In genomic region chr13:34941835-34942731, GRCh38 we compare ENCODE assay signal across 8 cellular contexts. TPM values are rescaled to one million over a fixed set of nuclear protein-coding genes. Genes with fewer than 3 reads are reported as not detected.
DNase-seq lines count a peak whose midpoint lies in the region; ATAC-seq and TF ChIP-seq lines count a peak whose summit lies in the region.

A gene with protein sequence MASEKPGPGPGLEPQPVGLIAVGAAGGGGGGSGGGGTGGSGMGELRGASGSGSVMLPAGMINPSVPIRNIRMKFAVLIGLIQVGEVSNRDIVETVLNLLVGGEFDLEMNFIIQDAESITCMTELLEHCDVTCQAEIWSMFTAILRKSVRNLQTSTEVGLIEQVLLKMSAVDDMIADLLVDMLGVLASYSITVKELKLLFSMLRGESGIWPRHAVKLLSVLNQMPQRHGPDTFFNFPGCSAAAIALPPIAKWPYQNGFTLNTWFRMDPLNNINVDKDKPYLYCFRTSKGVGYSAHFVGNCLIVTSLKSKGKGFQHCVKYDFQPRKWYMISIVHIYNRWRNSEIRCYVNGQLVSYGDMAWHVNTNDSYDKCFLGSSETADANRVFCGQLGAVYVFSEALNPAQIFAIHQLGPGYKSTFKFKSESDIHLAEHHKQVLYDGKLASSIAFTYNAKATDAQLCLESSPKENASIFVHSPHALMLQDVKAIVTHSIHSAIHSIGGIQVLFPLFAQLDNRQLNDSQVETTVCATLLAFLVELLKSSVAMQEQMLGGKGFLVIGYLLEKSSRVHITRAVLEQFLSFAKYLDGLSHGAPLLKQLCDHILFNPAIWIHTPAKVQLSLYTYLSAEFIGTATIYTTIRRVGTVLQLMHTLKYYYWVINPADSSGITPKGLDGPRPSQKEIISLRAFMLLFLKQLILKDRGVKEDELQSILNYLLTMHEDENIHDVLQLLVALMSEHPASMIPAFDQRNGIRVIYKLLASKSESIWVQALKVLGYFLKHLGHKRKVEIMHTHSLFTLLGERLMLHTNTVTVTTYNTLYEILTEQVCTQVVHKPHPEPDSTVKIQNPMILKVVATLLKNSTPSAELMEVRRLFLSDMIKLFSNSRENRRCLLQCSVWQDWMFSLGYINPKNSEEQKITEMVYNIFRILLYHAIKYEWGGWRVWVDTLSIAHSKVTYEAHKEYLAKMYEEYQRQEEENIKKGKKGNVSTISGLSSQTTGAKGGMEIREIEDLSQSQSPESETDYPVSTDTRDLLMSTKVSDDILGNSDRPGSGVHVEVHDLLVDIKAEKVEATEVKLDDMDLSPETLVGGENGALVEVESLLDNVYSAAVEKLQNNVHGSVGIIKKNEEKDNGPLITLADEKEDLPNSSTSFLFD (N-terminal part only) (plus strand): TSS chr13:34942270. CDS start chr13:34942821, 551 bp downstream.

- H3K4me1 Mint-ChIP-seq in GM23338 = peaks cover 49% of the 10 kb centered on the region
- H3K4me1 Mint-ChIP-seq in activated naive CD4-positive, alpha-beta T cell treated with anti-CD3 and anti-CD28 coated beads, Interleukin-2, amount 50 U/mL, for 24 hours = peaks cover 16% of the 10 kb centered on the region

- no peaks in the 10 kb centered on the region for H3K9me2 ChIP-seq in DOHH2 (replicated peaks; ENCODE audit: control insufficient read depth, low read length)
- H3K9me2 ChIP-seq in GM23338 (ENCODE audit: insufficient read depth) = no peaks in the 10 kb centered on the region

- ATAC-seq in GM23338 (peak; percentile 70), omental fat pad (ENCODE audit: low FRiP score) (peak; percentile 93)

- peaks cover 38% of the 10 kb centered on the region for H3K79me2 ChIP-seq in DOHH2 (ENCODE audit: control insufficient read depth, low read length)
- H3K79me2 ChIP-seq in GM23338 (replicated peaks; ENCODE audit: insufficient read depth) = peaks cover 37% of the 10 kb centered on the region

- H4K20me1 ChIP-seq in DOHH2 (ENCODE audit: control insufficient read depth, insufficient read depth, low read depth, low read length) = 0 out of 2 replicates have a peak, but pooled peaks cover 4% of the 10 kb centered on the region
- H4K20me1 ChIP-seq in GM23338 (replicated peaks; ENCODE audit: insufficient read depth) = peaks cover 7% of the 10 kb centered on the region

- H3K27ac ChIP-seq in DOHH2 (ENCODE audit: low read depth, low read length) (no peak within 1 kb of the TSS), GM23338 (ENCODE audit: low read depth) (no peak within 1 kb of the TSS), SK-N-MC (no peak within 1 kb of the TSS), testis (peak within 1 kb of the TSS; percentile 89 to 96)

- WGBS in testis, 2 donors = 0 to 1% methylated on average over 7 to 61 of the region's 76 CpGs

- peaks cover 3% of the 10 kb centered on the region; the same call in 2 of the 3 replicates for H3K36me3 Mint-ChIP-seq in GM23338 (ENCODE audit: low read depth)
- no peaks in the 10 kb centered on the region for H3K36me3 Mint-ChIP-seq in activated naive CD4-positive, alpha-beta T cell treated with anti-CD3 and anti-CD28 coated beads, Interleukin-2, amount 50 U/mL, for 24 hours

- TF ChIP-seq CTCF in DOHH2 (IDR thresholded peaks at IDR 0.05; ENCODE audit: low read depth, low read length, poor library complexity, severe bottlenecking) (no peak), GM23338 (conservative IDR thresholded peaks at IDR 0.05; ENCODE audit: low read depth in 2 of 2) (no peak), omental fat pad (IDR thresholded peaks at IDR 0.05) (no peak), testis (IDR thresholded peaks at IDR 0.05) (peak; percentile 23 to 44 (median 25))

- H3K9me3 ChIP-seq in DOHH2 (ENCODE audit: control insufficient read depth, insufficient read depth, low read length) (no peaks in the 10 kb centered on the region), SK-N-MC (ENCODE audit: low read depth, low read length) (no peaks in the 10 kb centered on the region), testis (no peaks in the 10 kb centered on the region)

- H3K9ac ChIP-seq in SK-N-MC (ENCODE audit: insufficient read length) = peak within 1 kb of the TSS; percentile 73

- intact Hi-C loops in testis (cut with DNase I; ENCODE audit: low total_unique reads) = no loop called here

- H3K27ac Mint-ChIP-seq in GM23338 = peak within 1 kb of the TSS; percentile 34; the same call in 1 of the 2 replicates
- no peak within 1 kb of the TSS for H3K27ac Mint-ChIP-seq in activated naive CD4-positive, alpha-beta T cell treated with anti-CD3 and anti-CD28 coated beads, Interleukin-2, amount 50 U/mL, for 24 hours

- H3K36me3 ChIP-seq in DOHH2 (ENCODE audit: control insufficient read depth, low read length) (no peaks in the 10 kb centered on the region), GM23338 (ENCODE audit: insufficient read depth) (no peaks in the 10 kb centered on the region), SK-N-MC (ENCODE audit: insufficient read depth, low read length) (no peaks in the 10 kb centered on the region), testis (ENCODE audit: low read depth, missing control alignments) (no peaks in the 10 kb centered on the region)

- H3K4me1 ChIP-seq in DOHH2 (ENCODE audit: control insufficient read depth, low read length) (peaks cover 46% of the 10 kb centered on the region), GM23338 (ENCODE audit: insufficient read depth) (peaks cover 42% of the 10 kb centered on the region), testis (peaks cover 6% of the 10 kb centered on the region)

- H3K27me3 ChIP-seq in DOHH2 (ENCODE audit: control insufficient read depth, low read length) = no peaks in the 10 kb centered on the region
- peaks cover 17% of the 10 kb centered on the region for H3K27me3 ChIP-seq in GM23338 (ENCODE audit: insufficient read depth)
- no peaks in the 10 kb centered on the region for H3K27me3 ChIP-seq in testis

- H3K4me3 ChIP-seq in DOHH2 (ENCODE audit: low read length) (peak within 1 kb of the TSS; percentile 75), GM23338 (peak within 1 kb of the TSS; percentile 68), SK-N-MC (peak within 1 kb of the TSS; percentile 95), testis (peak within 1 kb of the TSS; percentile 89 to 97)

- H3F3A ChIP-seq in DOHH2 (ENCODE audit: control insufficient read depth, insufficient read depth) (peaks cover 5% of the 10 kb centered on the region; the same call in 1 of the 2 replicates), GM23338 (replicated peaks; ENCODE audit: low read depth) (no peaks in the 10 kb centered on the region)

- no peak for TF ChIP-seq POLR2A in testis (IDR thresholded peaks at IDR 0.05)

- H3K9me3 Mint-ChIP-seq in GM23338 = no peaks in the 10 kb centered on the region; the same call in 2 of the 3 replicates
- H3K9me3 Mint-ChIP-seq in activated naive CD4-positive, alpha-beta T cell treated with anti-CD3 and anti-CD28 coated beads, Interleukin-2, amount 50 U/mL, for 24 hours = no peaks in the 10 kb centered on the region

- peak within 1 kb of the TSS; percentile 60; the same call in 1 of the 2 replicates for H2AFZ ChIP-seq in GM23338

- peaks cover 14% of the 10 kb centered on the region for H3K27me3 Mint-ChIP-seq in GM23338 (ENCODE audit: insufficient read depth, low read depth, poor library complexity)
- peaks cover 32% of the 10 kb centered on the region for H3K27me3 Mint-ChIP-seq in activated naive CD4-positive, alpha-beta T cell treated with anti-CD3 and anti-CD28 coated beads, Interleukin-2, amount 50 U/mL, for 24 hours

- H3K4me3 Mint-ChIP-seq in GM23338 = peak within 1 kb of the TSS; percentile 90
- peak within 1 kb of the TSS; percentile 86 for H3K4me3 Mint-ChIP-seq in activated naive CD4-positive, alpha-beta T cell treated with anti-CD3 and anti-CD28 coated beads, Interleukin-2, amount 50 U/mL, for 24 hours

- peak; percentile 84 for DNase-seq in GM23338 (ENCODE audit: low spot score)
- DNase-seq in M059J (ENCODE audit: low read depth) = peak; percentile 80
- DNase-seq in SK-N-MC (ENCODE audit: low read depth, low spot score) = peak; percentile 10
- DNase-seq in glomerular visceral epithelial cell (ENCODE audit: extremely low spot score) = peak; percentile 82
- DNase-seq in omental fat pad (ENCODE audit: low spot score) = peak; percentile 60
- peak; percentile 83 for DNase-seq in testis

- H3K4me2 ChIP-seq in DOHH2 (ENCODE audit: low read length) (peak within 1 kb of the TSS; percentile 89), GM23338 (peak within 1 kb of the TSS; percentile 80)

TF ChIP-seq in GM23338, 12 proteins besides CTCF, POLR2A, EP300 and RAD21 (continues in another document):
- TF ChIP-seq STAT1 (IDR thresholded peaks at IDR 0.05; ENCODE audit: unreplicated experiment) = no peak
- TF ChIP-seq, protein P1, sequence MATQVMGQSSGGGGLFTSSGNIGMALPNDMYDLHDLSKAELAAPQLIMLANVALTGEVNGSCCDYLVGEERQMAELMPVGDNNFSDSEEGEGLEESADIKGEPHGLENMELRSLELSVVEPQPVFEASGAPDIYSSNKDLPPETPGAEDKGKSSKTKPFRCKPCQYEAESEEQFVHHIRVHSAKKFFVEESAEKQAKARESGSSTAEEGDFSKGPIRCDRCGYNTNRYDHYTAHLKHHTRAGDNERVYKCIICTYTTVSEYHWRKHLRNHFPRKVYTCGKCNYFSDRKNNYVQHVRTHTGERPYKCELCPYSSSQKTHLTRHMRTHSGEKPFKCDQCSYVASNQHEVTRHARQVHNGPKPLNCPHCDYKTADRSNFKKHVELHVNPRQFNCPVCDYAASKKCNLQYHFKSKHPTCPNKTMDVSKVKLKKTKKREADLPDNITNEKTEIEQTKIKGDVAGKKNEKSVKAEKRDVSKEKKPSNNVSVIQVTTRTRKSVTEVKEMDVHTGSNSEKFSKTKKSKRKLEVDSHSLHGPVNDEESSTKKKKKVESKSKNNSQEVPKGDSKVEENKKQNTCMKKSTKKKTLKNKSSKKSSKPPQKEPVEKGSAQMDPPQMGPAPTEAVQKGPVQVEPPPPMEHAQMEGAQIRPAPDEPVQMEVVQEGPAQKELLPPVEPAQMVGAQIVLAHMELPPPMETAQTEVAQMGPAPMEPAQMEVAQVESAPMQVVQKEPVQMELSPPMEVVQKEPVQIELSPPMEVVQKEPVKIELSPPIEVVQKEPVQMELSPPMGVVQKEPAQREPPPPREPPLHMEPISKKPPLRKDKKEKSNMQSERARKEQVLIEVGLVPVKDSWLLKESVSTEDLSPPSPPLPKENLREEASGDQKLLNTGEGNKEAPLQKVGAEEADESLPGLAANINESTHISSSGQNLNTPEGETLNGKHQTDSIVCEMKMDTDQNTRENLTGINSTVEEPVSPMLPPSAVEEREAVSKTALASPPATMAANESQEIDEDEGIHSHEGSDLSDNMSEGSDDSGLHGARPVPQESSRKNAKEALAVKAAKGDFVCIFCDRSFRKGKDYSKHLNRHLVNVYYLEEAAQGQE (IDR thresholded peaks at IDR 0.05; ENCODE audit: unreplicated experiment) = no peak

RNA-seq across cellular contexts. Expression of the gene that starts here (rescaled TPM):
- 26.9 and 29.1 TPM in 2 replicates for total RNA-seq in GM23338 (2014; rRNA removed; shearing (Covaris generic))
- polyA plus RNA-seq in GM23338 (2016; fragmentation: Nextera tagmentation; extraction: Ambion mirVana) (6.2 and 9.1 TPM in 2 replicates), testis (ENCODE audit: insufficient read depth, low read depth, low replicate concordance) (8.6 TPM)
- 2.9 and 6.4 TPM in 2 replicates for total RNA-seq in M059J (2014; rRNA removed; shearing (Covaris generic))
- total RNA-seq in omental fat pad (10 to 100 TPM in 1 of 4 donors, 1 to 10 TPM in 3; 4.3 to 10.7 (median 6.1) TPM), testis (10 to 100 TPM; 18.3 to 22.2 TPM)

Comparison
In these comparisons a context has a peak if more than half of its experiments do, and no peak if none do; other contexts are left out.
1. H3K27ac ChIP-seq: peak in testis (2 of 2); none in DOHH2 (single experiment), GM23338 (single experiment) and SK-N-MC (single experiment).
2. CTCF ChIP-seq: peak in testis (3 of 3); none in DOHH2 (single experiment), GM23338 (0 of 2) and omental fat pad (0 of 3).
3. DNase-seq: peak in every context shown above with its lines; median percentile 84 in GM23338; 83 in testis; 82 in glomerular visceral epithelial cell; 80 in M059J; 60 in omental fat pad; 10 in SK-N-MC.
4. Peak in every context shown above with its lines, with median percentiles within 50 percentile points of each other: H3K4me3 ChIP-seq.